Comparison of ENCODE assay signal across 18 cellular contexts in the genomic region with DNA sequence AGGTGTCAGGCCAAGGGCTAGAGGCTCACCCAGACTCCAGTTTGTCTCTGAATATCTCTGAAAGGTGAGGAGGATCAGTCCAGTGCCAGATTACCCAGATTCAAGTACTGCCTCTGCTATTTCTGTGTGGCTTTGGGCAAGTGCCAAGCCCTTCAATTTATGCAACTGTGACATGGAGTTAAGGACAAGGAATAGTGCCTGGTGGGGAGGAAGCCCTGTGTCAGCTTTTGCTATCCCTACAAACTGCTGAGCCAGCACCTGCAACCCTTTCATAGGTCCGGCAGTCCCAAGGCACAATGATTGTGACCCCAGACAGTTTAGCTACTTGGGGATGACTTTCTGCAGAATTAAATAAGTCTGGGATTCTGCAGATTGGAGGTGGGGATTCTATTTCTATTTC.
DNase-seq lines count a peak whose midpoint lies in the region; ATAC-seq, FAIRE-seq and TF ChIP-seq lines count a peak whose summit lies in the region.
"Had no signal": no experiment of that assay in that cellular context is flagged by ENCODE, and none has a peak within 500 bp of the region (broad histone marks: within the 10 kb centered on the region; RNA-seq: fewer than 3 reads in every experiment).

No MANE protein-coding gene starts in this region.

- FAIRE-seq in K562 (lab: Jason Lieb, UNC): no peak
- no peak for FAIRE-seq in HepG2 (lab: Jason Lieb, UNC)
- FAIRE-seq: endometrium, GM12878 had no signal

- ATAC-seq in K562 (no peak), HepG2 (no peak), GM18873 (IDR thresholded peaks at IDR 0.05; ENCODE audit: low FRiP score, unreplicated experiment) (no peak), GM19035 (IDR thresholded peaks at IDR 0.05; ENCODE audit: unreplicated experiment) (no peak)
- ATAC-seq in activated naive CD8-positive, alpha-beta T cell treated with anti-CD3 and anti-CD28 coated beads, Interleukin-2, amount 50 U/mL, for 24 hours: no peak
- ATAC-seq: GM12878 had no signal

- no peak for TF ChIP-seq POLR2A in K562 (conservative IDR thresholded peaks at IDR 0.05)
- TF ChIP-seq POLR2A in HepG2 (IDR thresholded peaks at IDR 0.05; ENCODE audit: insufficient read depth in 1 of 2, low read depth in 2 of 2, low read length in 2 of 2): no peak

- no peak for TF ChIP-seq EP300 in K562 (IDR thresholded peaks at IDR 0.05; ENCODE audit: low read length)
- TF ChIP-seq EP300 in HepG2 (IDR thresholded peaks at IDR 0.05; ENCODE audit: low read depth in 2 of 2, low read length in 2 of 2): no peak
- no peak for TF ChIP-seq EP300 in HepG2 (CRISPR knock-in tag; IDR thresholded peaks at IDR 0.05; ENCODE audit: borderline replicate concordance)

- H4K20me1 ChIP-seq in K562 (replicated peaks; ENCODE audit: control insufficient read depth, insufficient read depth, low read length) (no peaks in the 10 kb centered on the region), HepG2 (ENCODE audit: insufficient read depth, low read length) (no peaks in the 10 kb centered on the region)

- DNase-seq in NCI-H2107 treated with DMSO at 0.1 percent for 48 hours (lab: John Stamatoyannopoulos, UW; ENCODE audit: unreplicated experiment) (peak; percentile 43), K562 (ENCODE audit: extremely low read depth in 1 of 4, low spot score in 3 of 4) (no peak), HepG2 (ENCODE audit: low spot score) (no peak), tibial artery (peak; percentile 84 to 85), brain microvascular endothelial cell (no peak)
- DNase-seq in activated naive CD8-positive, alpha-beta T cell treated with anti-CD3 and anti-CD28 coated beads, Interleukin-2, amount 50 U/mL, for 24 hours: no peak
- DNase-seq: activated CD4-positive, CD25-positive, alpha-beta regulatory T cell treated with anti-CD3 and anti-CD28 coated beads, Interleukin-2, amount 50 U/mL, for 72 hours; activated CD8-positive, alpha-beta memory T cell treated with anti-CD3 and anti-CD28 coated beads, Interleukin-2, amount 50 U/mL, for 48 hours; activated naive CD4-positive, alpha-beta T cell treated with anti-CD3 and anti-CD28 coated beads, Interleukin-2, amount 10 ng/mL, durations not matched to agents 7 days and 5 days; caudate nucleus; NCI-H1048; NCI-H526; stimulated activated CD4-positive, alpha-beta T cell treated with anti-CD3 and anti-CD28 coated beads, Interleukin-1b, Interleukin-23, amount 100 ng/mL, for 48 hours had no signal

- H3K27me3 ChIP-seq in K562 (ENCODE audit: control insufficient read depth in 2 of 2, insufficient read depth in 2 of 2, low read length in 2 of 2) (no peaks in the 10 kb centered on the region), HepG2 (ENCODE audit: control insufficient read depth in 1 of 2, insufficient read depth in 2 of 2, low read length in 2 of 2) (no peaks in the 10 kb centered on the region), tibial artery (no peaks in the 10 kb centered on the region), brain microvascular endothelial cell (replicated peaks) (no peaks in the 10 kb centered on the region)

- H3K4me1 ChIP-seq in K562 (replicated peaks in 1 of 2; ENCODE audit: control insufficient read depth in 2 of 2, insufficient read depth in 2 of 2, low read length in 2 of 2) (no peaks in the 10 kb centered on the region), HepG2 (ENCODE audit: insufficient read depth, low read length) (no peaks in the 10 kb centered on the region), tibial artery (peaks cover 0 to 41% (median 26%) of the 10 kb centered on the region in 4 donors)

- CTCF ChIA-PET in K562 (lab: Yijun Ruan, JAX; ENCODE audit: low intra/inter-chr PET ratio) (no interaction called here), HepG2 (lab: Yijun Ruan, JAX; ENCODE audit: low intra/inter-chr PET ratio, low total read pairs) (no interaction called here)

- intact Hi-C loops in K562 (cut with micrococcal nuclease) (no loop called here), HepG2 (cut with micrococcal nuclease; ENCODE audit: unreplicated experiment) (no loop called here), tibial artery (cut with DNase I; ENCODE audit: low total_unique reads) (no loop called here)

- H2AFZ ChIP-seq in K562 (ENCODE audit: low read depth, low read length): no peak overlapping the region
- H2AFZ ChIP-seq in HepG2 (ENCODE audit: low read length): no peak overlapping the region

- 0% methylated on average over 1 of the region's 1 CpG for WGBS in K562 (ENCODE audit: insufficient coverage, low coverage, missing lambda C conversion rate)
- WGBS in HepG2 (ENCODE audit: low lambda C conversion rate): 75% methylated on average over 1 of the region's 1 CpG

- H3K9me1 ChIP-seq in K562 (ENCODE audit: control insufficient read depth, insufficient read depth, low read length): no peaks in the 10 kb centered on the region

- in situ Hi-C loops in K562 (cut with MboI) (no loop called here), HepG2 (cut with HindIII; ENCODE audit: extremely low pct_ligation_motif_present, low pct_unique_long_range_greater_than_20kb) (no loop called here), brain microvascular endothelial cell (cut with HindIII; ENCODE audit: low pct_ligation_motif_present, low sequenced_read_pairs) (no loop called here)

- no peak overlapping the region for H3K27ac ChIP-seq in K562 (ENCODE audit: extremely low read depth, low read depth, low read length)
- H3K27ac ChIP-seq in HepG2 (ENCODE audit: extremely low read length, insufficient read depth, low read length): no peak overlapping the region
- peak overlapping the region; percentile 24 to 42 for H3K27ac ChIP-seq in tibial artery
- no peak overlapping the region for H3K27ac ChIP-seq in brain microvascular endothelial cell

- peaks cover 8% of the 10 kb centered on the region for H3K9me3 Mint-ChIP-seq in activated naive CD8-positive, alpha-beta T cell treated with anti-CD3 and anti-CD28 coated beads, Interleukin-2, amount 50 U/mL, for 24 hours
- H3K9me3 Mint-ChIP-seq: activated naive CD4-positive, alpha-beta T cell treated with anti-CD3 and anti-CD28 coated beads, Interleukin-2, amount 10 ng/mL, durations not matched to agents 7 days and 5 days had no signal

- BruUV-seq in K562 (replicated peaks; lab: Mats Ljungman, UMichigan): no TSS peak
- no TSS peak for BruUV-seq in HepG2 (replicated peaks; lab: Mats Ljungman, UMichigan)

- H3K9ac ChIP-seq in K562 (ENCODE audit: insufficient read depth in 1 of 2, low read depth in 2 of 2, low read length in 2 of 2) (no peak overlapping the region), HepG2 (ENCODE audit: insufficient read depth, low read depth, low read length) (no peak overlapping the region)

- H3K4me2 ChIP-seq in K562 (ENCODE audit: insufficient read depth, low read length) (no peak overlapping the region), HepG2 (ENCODE audit: low read depth, low read length) (no peak overlapping the region)

- no peaks in the 10 kb centered on the region for H3K36me3 Mint-ChIP-seq in activated naive CD8-positive, alpha-beta T cell treated with anti-CD3 and anti-CD28 coated beads, Interleukin-2, amount 50 U/mL, for 24 hours (ENCODE audit: low read depth)
- H3K36me3 Mint-ChIP-seq: activated naive CD4-positive, alpha-beta T cell treated with anti-CD3 and anti-CD28 coated beads, Interleukin-2, amount 10 ng/mL, durations not matched to agents 7 days and 5 days had no signal

- TF ChIP-seq RAD21 in K562 (CRISPR knock-in tag; conservative IDR thresholded peaks at IDR 0.05 in 1 of 2, IDR thresholded peaks at IDR 0.05 in 1 of 2): no peak
- TF ChIP-seq RAD21 in HepG2 (CRISPR knock-in tag; IDR thresholded peaks at IDR 0.05): no peak

- no peak overlapping the region for H3K4me3 Mint-ChIP-seq in activated naive CD8-positive, alpha-beta T cell treated with anti-CD3 and anti-CD28 coated beads, Interleukin-2, amount 50 U/mL, for 24 hours
- H3K4me3 Mint-ChIP-seq: activated naive CD4-positive, alpha-beta T cell treated with anti-CD3 and anti-CD28 coated beads, Interleukin-2, amount 10 ng/mL, durations not matched to agents 7 days and 5 days had no signal

- H3K4me3 ChIP-seq in K562 (no peak overlapping the region), HepG2 (replicated peaks in 1 of 3; ENCODE audit: insufficient read depth in 1 of 3, low read depth in 2 of 3, low read length in 3 of 3) (no peak overlapping the region), tibial artery (no peak overlapping the region), brain microvascular endothelial cell (ENCODE audit: low read depth, low read length) (no peak overlapping the region)
- H3K4me3 ChIP-seq: GM12878 had no signal

- no peaks in the 10 kb centered on the region for H3K4me1 Mint-ChIP-seq in activated naive CD8-positive, alpha-beta T cell treated with anti-CD3 and anti-CD28 coated beads, Interleukin-2, amount 50 U/mL, for 24 hours
- H3K4me1 Mint-ChIP-seq: activated naive CD4-positive, alpha-beta T cell treated with anti-CD3 and anti-CD28 coated beads, Interleukin-2, amount 10 ng/mL, durations not matched to agents 7 days and 5 days had no signal

- H3K79me2 ChIP-seq in K562 (ENCODE audit: control insufficient read depth, insufficient read depth, low read length): no peaks in the 10 kb centered on the region
- no peaks in the 10 kb centered on the region for H3K79me2 ChIP-seq in HepG2 (ENCODE audit: insufficient read depth, low read length)

- no peak overlapping the region for H3K27ac Mint-ChIP-seq in activated naive CD8-positive, alpha-beta T cell treated with anti-CD3 and anti-CD28 coated beads, Interleukin-2, amount 50 U/mL, for 24 hours
- H3K27ac Mint-ChIP-seq: activated naive CD4-positive, alpha-beta T cell treated with anti-CD3 and anti-CD28 coated beads, Interleukin-2, amount 10 ng/mL, durations not matched to agents 7 days and 5 days; progenitor cell of endocrine pancreas had no signal

- no peaks in the 10 kb centered on the region for H3K27me3 Mint-ChIP-seq in activated naive CD8-positive, alpha-beta T cell treated with anti-CD3 and anti-CD28 coated beads, Interleukin-2, amount 50 U/mL, for 24 hours
- H3K27me3 Mint-ChIP-seq: progenitor cell of endocrine pancreas had no signal

- POLR2A ChIA-PET in K562 (lab: Yijun Ruan, JAX) (no interaction called here), HepG2 (lab: Yijun Ruan, JAX) (no interaction called here)

- TF ChIP-seq CTCF in K562 (IDR thresholded peaks at IDR 0.05 in 2 of 3, conservative IDR thresholded peaks at IDR 0.05 in 1 of 3; ENCODE audit: insufficient read depth in 2 of 3, low read depth in 1 of 3, low read length in 3 of 3): no peak
- TF ChIP-seq CTCF in HepG2 (CRISPR knock-in tag; IDR thresholded peaks at IDR 0.05): no peak
- no peak for TF ChIP-seq CTCF in tibial artery (IDR thresholded peaks at IDR 0.05)
- no peak for TF ChIP-seq CTCF in brain microvascular endothelial cell (IDR thresholded peaks at IDR 0.05; ENCODE audit: low read depth, low read length, missing control alignments)

- H3K36me3 ChIP-seq in K562 (ENCODE audit: control insufficient read depth, insufficient read depth, low read length): no peaks in the 10 kb centered on the region
- peaks cover 21 to 68% of the 10 kb centered on the region in 2 experiments for H3K36me3 ChIP-seq in HepG2 (replicated peaks in 1 of 2; ENCODE audit: control insufficient read depth in 1 of 2, insufficient read depth in 2 of 2, low read length in 2 of 2)
- H3K36me3 ChIP-seq in tibial artery: peaks cover 0 to 22% (median 22%) of the 10 kb centered on the region in 3 donors
- peaks cover 73% of the 10 kb centered on the region for H3K36me3 ChIP-seq in brain microvascular endothelial cell (replicated peaks)

- H3K9me3 ChIP-seq in K562 (replicated peaks; ENCODE audit: control insufficient read depth, insufficient read depth, low read depth, low read length) (no peaks in the 10 kb centered on the region), HepG2 (ENCODE audit: low read length) (no peaks in the 10 kb centered on the region), tibial artery (no peaks in the 10 kb centered on the region)

Comparison
In these comparisons a context has a peak if more than half of its experiments do, and no peak if none do; other contexts are left out.
1. DNase-seq: peak in NCI-H2107 treated with DMSO at 0.1 percent for 48 hours (single experiment) and tibial artery (2 of 2); none in K562 (0 of 4), HepG2 (single experiment), activated naive CD8-positive, alpha-beta T cell treated with anti-CD3 and anti-CD28 coated beads, Interleukin-2, amount 50 U/mL, for 24 hours (single experiment) and brain microvascular endothelial cell (single experiment).
2. H3K27ac ChIP-seq: peak in tibial artery (2 of 2); none in K562 (single experiment), HepG2 (single experiment) and brain microvascular endothelial cell (single experiment).